1 cellular context compared by ENCODE assay signal in genomic region chr1:22321917-22322316, GRCh38.
TF ChIP-seq lines count a peak whose summit lies in the region.

No MANE protein-coding gene starts in this region.

TF ChIP-seq in SK-N-SH, 30 proteins besides CTCF, POLR2A, EP300 and RAD21 (continued from another document):
- TF ChIP-seq YY1 (IDR thresholded peaks at IDR 0.05; ENCODE audit: low read depth) (no peak), RFX5 (IDR thresholded peaks at IDR 0.05; ENCODE audit: low read length) (no peak), USF2 (IDR thresholded peaks at IDR 0.05; ENCODE audit: borderline replicate concordance, low read depth, low read length) (no peak), TCF12 (IDR thresholded peaks at IDR 0.05) (no peak), ELF1 (IDR thresholded peaks at IDR 0.05) (no peak), FOSL2 (IDR thresholded peaks at IDR 0.05; ENCODE audit: borderline replicate concordance, low read depth) (no peak), FOXM1 (IDR thresholded peaks at IDR 0.05; ENCODE audit: low read depth) (no peak), RCOR1 (IDR thresholded peaks at IDR 0.05; ENCODE audit: low read length) (no peak), GABPA (IDR thresholded peaks at IDR 0.05; ENCODE audit: low read depth) (no peak)
